In the genomic region with DNA sequence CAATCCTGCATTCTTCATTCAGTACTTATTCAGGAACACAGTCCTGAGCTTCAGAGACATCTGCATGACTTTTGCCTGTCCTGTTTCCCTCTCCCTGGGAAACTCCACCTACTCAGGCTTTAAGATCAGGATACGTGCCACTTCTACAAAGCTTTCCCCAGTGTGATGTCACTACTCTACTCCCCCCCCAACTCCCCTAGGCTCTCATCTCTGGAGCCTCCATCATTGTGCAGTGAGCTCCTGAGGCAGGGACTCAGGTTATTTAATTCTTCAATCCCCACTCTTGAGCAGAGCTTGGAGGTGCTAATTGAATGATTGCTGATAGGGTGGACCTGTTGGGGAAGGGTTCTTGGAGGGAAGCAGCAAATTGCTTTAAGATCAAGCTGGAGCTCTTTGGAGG, we compare ENCODE assay signal across 1 cellular context.
TF ChIP-seq lines count a peak whose summit lies in the region.

No MANE protein-coding gene starts in this region.

TF ChIP-seq in IMR-90, 13 proteins besides CTCF, POLR2A, EP300 and RAD21:
- no peak for TF ChIP-seq MAFK (IDR thresholded peaks at IDR 0.05; ENCODE audit: low read depth, low read length)
- no peak for TF ChIP-seq RCOR1 (IDR thresholded peaks at IDR 0.05; ENCODE audit: insufficient replicate concordance, low read length)
- TF ChIP-seq RFX5 (IDR thresholded peaks at IDR 0.05; ENCODE audit: low read depth, low read length): no peak
- TF ChIP-seq, protein P1, sequence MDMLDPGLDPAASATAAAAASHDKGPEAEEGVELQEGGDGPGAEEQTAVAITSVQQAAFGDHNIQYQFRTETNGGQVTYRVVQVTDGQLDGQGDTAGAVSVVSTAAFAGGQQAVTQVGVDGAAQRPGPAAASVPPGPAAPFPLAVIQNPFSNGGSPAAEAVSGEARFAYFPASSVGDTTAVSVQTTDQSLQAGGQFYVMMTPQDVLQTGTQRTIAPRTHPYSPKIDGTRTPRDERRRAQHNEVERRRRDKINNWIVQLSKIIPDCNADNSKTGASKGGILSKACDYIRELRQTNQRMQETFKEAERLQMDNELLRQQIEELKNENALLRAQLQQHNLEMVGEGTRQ (IDR thresholded peaks at IDR 0.05; ENCODE audit: low read depth, low read length): no peak
- TF ChIP-seq FOS (IDR thresholded peaks at IDR 0.05; ENCODE audit: low read depth, low read length): no peak
- TF ChIP-seq BHLHE40 (IDR thresholded peaks at IDR 0.05; ENCODE audit: low read depth, low read length): no peak
- no peak for TF ChIP-seq NFE2L2 (IDR thresholded peaks at IDR 0.05; ENCODE audit: low read depth, low read length)
- TF ChIP-seq CEBPB (IDR thresholded peaks at IDR 0.05; ENCODE audit: low read depth, low read length): no peak
- no peak for TF ChIP-seq ELK1 (IDR thresholded peaks at IDR 0.05; ENCODE audit: borderline replicate concordance, low read depth, low read length)
- TF ChIP-seq MAZ (IDR thresholded peaks at IDR 0.05; ENCODE audit: borderline replicate concordance, low read depth, low read length): no peak
- TF ChIP-seq CHD1 (IDR thresholded peaks at IDR 0.05; ENCODE audit: low read depth, low read length): no peak
- TF ChIP-seq MXI1 (IDR thresholded peaks at IDR 0.05; ENCODE audit: borderline replicate concordance, low read depth, low read length): no peak
- TF ChIP-seq SMC3 (IDR thresholded peaks at IDR 0.05; ENCODE audit: low read depth, low read length): no peak
